Comparison of ENCODE assay signal across 23 cellular contexts in the genomic region with DNA sequence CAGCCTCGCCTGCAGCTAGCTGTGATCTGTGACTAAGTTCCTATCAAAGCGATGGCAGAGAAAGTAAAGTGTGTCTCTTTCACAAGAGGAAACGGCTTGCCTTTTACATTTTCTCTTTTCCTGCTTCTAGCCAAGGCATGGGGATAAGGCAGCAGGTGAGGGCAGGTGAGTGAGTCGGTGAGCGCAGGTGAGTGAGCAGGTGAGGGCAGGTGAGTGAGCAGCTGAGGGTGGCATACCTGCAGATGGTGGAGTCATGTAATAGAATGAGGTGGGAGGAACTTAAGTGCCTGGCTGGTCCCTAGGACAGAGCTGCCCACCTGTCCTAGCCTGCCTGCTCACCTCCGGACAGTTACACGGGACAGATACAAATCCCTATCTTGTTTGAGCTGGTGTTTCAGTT. TPM values are rescaled to one million over a fixed set of nuclear protein-coding genes. Genes with fewer than 3 reads are reported as not detected.
DNase-seq lines count a peak whose midpoint lies in the region; ATAC-seq, FAIRE-seq and TF ChIP-seq lines count a peak whose summit lies in the region.
"Had no signal": no experiment of that assay in that cellular context is flagged by ENCODE, and none has a peak within 500 bp of the region (broad histone marks: within the 10 kb centered on the region; RNA-seq: fewer than 3 reads in every experiment).

No MANE protein-coding gene starts in this region.

- H3K36me3 Mint-ChIP-seq in activated naive CD4-positive, alpha-beta T cell treated with anti-CD3 and anti-CD28 coated beads, Interleukin-2, amount 50 U/mL, for 24 hours: peaks cover 45% of the 10 kb centered on the region
- H3K36me3 Mint-ChIP-seq in activated naive CD4-positive, alpha-beta T cell treated with anti-CD3 and anti-CD28 coated beads, Interleukin-2, amount 50 U/mL, for 72 hours: peaks cover 27 to 49% of the 10 kb centered on the region in 2 donors

- H3K4me3 Mint-ChIP-seq in activated naive CD4-positive, alpha-beta T cell treated with anti-CD3 and anti-CD28 coated beads, Interleukin-2, amount 50 U/mL, for 24 hours: no peak overlapping the region
- H3K4me3 Mint-ChIP-seq: CD4-positive, alpha-beta T cell had no signal

- peaks cover 8 to 15% of the 10 kb centered on the region in 2 donors for H3K36me3 ChIP-seq in small intestine (ENCODE audit: control insufficient read depth in 2 of 2, insufficient read depth in 2 of 2, low read length in 2 of 2)

- no peak for DNase-seq in activated naive CD4-positive, alpha-beta T cell treated with anti-CD3 and anti-CD28 coated beads, Interleukin-2, amount 50 U/mL, for 72 hours (ENCODE audit: low spot score in 2 of 2)
- peak; percentile 43 for DNase-seq in NCI-H510A treated with DMSO at 0.1 percent for 48 hours (lab: John Stamatoyannopoulos, UW)
- peak; percentile 59 for DNase-seq in epithelial cell of esophagus (ENCODE audit: low read depth)
- DNase-seq in small intestine: peak; percentile 28
- no peak for DNase-seq in SIG-M5 (lab: John Stamatoyannopoulos, UW)
- DNase-seq in erythroblast (lab: John Stamatoyannopoulos, UW): no peak
- DNase-seq: ACHN; Caco-2; CD4-positive, alpha-beta T cell; DMS 273 treated with DMSO at 0.1 percent for 48 hours; GOT3; HCEC 1CT; Karpas-422; NCI-H187; NCI-H2107; NCI-H524; NCI-H774; Peyer's patch had no signal

- TF ChIP-seq CTCF in epithelial cell of esophagus (IDR thresholded peaks at IDR 0.05; ENCODE audit: insufficient read depth, low read depth, low read length, missing control alignments): no peak

- no peaks in the 10 kb centered on the region for H3K9me3 ChIP-seq in small intestine (ENCODE audit: control insufficient read depth, low read depth)
- H3K9me3 ChIP-seq: Peyer's patch had no signal

- TF ChIP-seq POLR2A in erythroblast (IDR thresholded peaks at IDR 0.05; ENCODE audit: low read length): no peak

- no peaks in the 10 kb centered on the region for H3K4me1 ChIP-seq in small intestine (ENCODE audit: control insufficient read depth in 2 of 2, insufficient read depth in 1 of 2, low read depth in 1 of 2, low read length in 1 of 2)
- H3K4me1 ChIP-seq: BLaER1, Caco-2, Peyer's patch had no signal

- no peaks in the 10 kb centered on the region for H3K27me3 ChIP-seq in small intestine (ENCODE audit: control insufficient read depth in 2 of 2, insufficient read depth in 2 of 2, low read length in 2 of 2)
- H3K27me3 ChIP-seq: BLaER1, Peyer's patch had no signal

- H3K4me1 Mint-ChIP-seq in activated naive CD4-positive, alpha-beta T cell treated with anti-CD3 and anti-CD28 coated beads, Interleukin-2, amount 50 U/mL, for 24 hours: no peaks in the 10 kb centered on the region

- peak overlapping the region; percentile 81 for H3K27ac Mint-ChIP-seq in activated naive CD4-positive, alpha-beta T cell treated with anti-CD3 and anti-CD28 coated beads, Interleukin-2, amount 50 U/mL, for 24 hours
- H3K27ac Mint-ChIP-seq in activated naive CD4-positive, alpha-beta T cell treated with anti-CD3 and anti-CD28 coated beads, Interleukin-2, amount 50 U/mL, for 72 hours: peak overlapping the region in 1 of 2 donors; percentile 81
- H3K27ac Mint-ChIP-seq: CD4-positive, alpha-beta T cell had no signal

- 23 to 68% (median 51%) methylated on average over 7 of the region's 7 CpGs for WGBS in small intestine, 3 donors

- peak overlapping the region in 1 of 2 donors; percentile 32 for H3K27ac ChIP-seq in small intestine (ENCODE audit: low read depth in 1 of 2, low read length in 1 of 2)
- H3K27ac ChIP-seq: 22Rv1, BLaER1, Peyer's patch had no signal

- no peaks in the 10 kb centered on the region for H3K9me3 Mint-ChIP-seq in activated naive CD4-positive, alpha-beta T cell treated with anti-CD3 and anti-CD28 coated beads, Interleukin-2, amount 50 U/mL, for 24 hours
- H3K9me3 Mint-ChIP-seq in activated naive CD4-positive, alpha-beta T cell treated with anti-CD3 and anti-CD28 coated beads, Interleukin-2, amount 50 U/mL, for 72 hours: peaks cover 0 to 5% of the 10 kb centered on the region in 2 donors
- H3K9me3 Mint-ChIP-seq: CD4-positive, alpha-beta T cell had no signal

- no peak for ATAC-seq in activated naive CD4-positive, alpha-beta T cell treated with anti-CD3 and anti-CD28 coated beads, Interleukin-2, amount 50 U/mL, for 72 hours
- no peak for ATAC-seq in GM18511 (IDR thresholded peaks at IDR 0.05; ENCODE audit: unreplicated experiment)
- ATAC-seq: Right ventricle myocardium inferior had no signal

- no peak overlapping the region for H3K4me3 ChIP-seq in epithelial cell of esophagus (ENCODE audit: low read length)
- H3K4me3 ChIP-seq in small intestine (ENCODE audit: low read depth in 1 of 2, low read length in 2 of 2): no peak overlapping the region
- H3K4me3 ChIP-seq: BLaER1, Peyer's patch had no signal

- FAIRE-seq in small intestine (lab: Jason Lieb, UNC): no peak

- no peaks in the 10 kb centered on the region for H3K27me3 Mint-ChIP-seq in activated naive CD4-positive, alpha-beta T cell treated with anti-CD3 and anti-CD28 coated beads, Interleukin-2, amount 50 U/mL, for 24 hours
- H3K27me3 Mint-ChIP-seq: CD4-positive, alpha-beta T cell had no signal

RNA-seq across cellular contexts. Expression of gene ZFP64, which starts 30.8 kb away (rescaled TPM):
- 10 to 100 TPM; 15.4 to 16.8 TPM for total RNA-seq in activated naive CD4-positive, alpha-beta T cell treated with anti-CD3 and anti-CD28 coated beads, Interleukin-2, amount 50 U/mL, for 72 hours
- polyA plus RNA-seq in small intestine: 1 to 10 TPM; 4.1 to 9.3 (median 5.8) TPM

Comparison
In these comparisons a context has a peak if more than half of its experiments do, and no peak if none do; other contexts are left out.
1. DNase-seq: peak in NCI-H510A treated with DMSO at 0.1 percent for 48 hours (single experiment), epithelial cell of esophagus (single experiment) and small intestine (single experiment); none in activated naive CD4-positive, alpha-beta T cell treated with anti-CD3 and anti-CD28 coated beads, Interleukin-2, amount 50 U/mL, for 72 hours (0 of 2), SIG-M5 (single experiment) and erythroblast (0 of 2).